In the genomic region with DNA sequence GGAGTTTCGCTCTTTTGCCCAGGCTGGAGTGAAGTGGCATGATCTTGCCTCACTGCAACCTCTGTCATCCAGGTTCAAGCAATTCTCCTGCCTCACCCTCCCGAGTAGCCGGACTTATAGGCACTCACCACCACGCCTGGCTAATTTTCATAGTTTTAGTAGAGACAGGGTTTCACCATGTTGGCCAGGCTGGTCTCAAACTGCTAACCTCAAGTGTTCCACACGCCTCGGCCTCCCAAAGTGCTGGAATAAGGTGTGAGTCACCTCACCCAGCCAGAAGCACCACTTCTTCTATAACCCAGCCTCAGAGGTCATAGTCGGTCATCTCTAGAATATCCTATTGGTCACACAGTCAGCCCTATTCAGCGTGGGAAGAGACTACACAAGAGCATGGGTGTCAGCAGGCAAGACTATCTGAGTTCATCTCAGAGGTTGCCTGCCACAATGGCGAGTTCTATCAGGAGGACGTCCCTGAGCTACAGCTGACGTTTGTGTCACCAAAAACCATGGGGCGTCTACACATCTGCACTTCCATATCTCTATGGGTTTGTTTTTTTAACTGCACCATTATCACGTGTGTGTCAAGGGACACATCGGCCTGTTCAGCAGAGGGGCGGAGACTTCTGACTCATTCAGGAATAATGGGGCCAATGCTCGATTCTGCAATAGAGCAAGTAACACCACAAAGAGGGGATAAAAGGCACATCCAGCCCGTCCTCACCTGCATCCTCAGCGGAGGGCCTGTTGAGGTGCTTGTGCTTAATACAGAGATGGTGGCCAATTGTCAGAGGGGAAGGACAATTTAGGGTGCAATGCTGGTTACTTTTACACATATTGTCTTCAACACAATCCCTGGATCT, we compare ENCODE assay signal across 8 cellular contexts.
DNase-seq lines count a peak whose midpoint lies in the region; FAIRE-seq and TF ChIP-seq lines count a peak whose summit lies in the region.

No MANE protein-coding gene starts in this region.

- H2AFZ ChIP-seq in endothelial cell of umbilical vein (ENCODE audit: low read depth, low read length): peak overlapping the region; percentile 16
- H2AFZ ChIP-seq in osteoblast (ENCODE audit: low read length): peak overlapping the region; percentile 5

- no peaks in the 10 kb centered on the region for H3K9me3 ChIP-seq in endothelial cell of umbilical vein (replicated peaks; ENCODE audit: control insufficient read depth, insufficient read depth, low read length)
- no peaks in the 10 kb centered on the region for H3K9me3 ChIP-seq in osteoblast (ENCODE audit: low read depth, low read length)

- no peaks in the 10 kb centered on the region for H3K9me1 ChIP-seq in endothelial cell of umbilical vein (replicated peaks; ENCODE audit: control insufficient read depth, extremely low read depth, insufficient read depth, low read length)

- H3K27ac ChIP-seq in endothelial cell of umbilical vein (ENCODE audit: insufficient read depth, low read depth, low read length): peak overlapping the region; percentile 8
- peak overlapping the region; percentile 61 for H3K27ac ChIP-seq in osteoblast (ENCODE audit: low read depth, low read length)

- DNase-seq in Caki2 (ENCODE audit: low read depth) (peak; percentile 97), NOMO-1 treated with DMSO at 0.1 percent for 48 hours (lab: John Stamatoyannopoulos, UW; ENCODE audit: unreplicated experiment) (peak; percentile 83), endothelial cell of umbilical vein (ENCODE audit: low read depth, low spot score) (peak; percentile 37), osteoblast (ENCODE audit: insufficient read length, low spot score, missing footprints) (peak; percentile 93), GM12892 (ENCODE audit: insufficient read length) (no peak), NCI-H1694 treated with DMSO at 0.1 percent for 48 hours (lab: John Stamatoyannopoulos, UW) (no peak), 8988T (no peak), H7 (no peak)

- H3K27me3 ChIP-seq in endothelial cell of umbilical vein (ENCODE audit: control insufficient read depth in 2 of 2, insufficient read depth in 2 of 2, low read length in 2 of 2): no peaks in the 10 kb centered on the region
- no peaks in the 10 kb centered on the region for H3K27me3 ChIP-seq in osteoblast (ENCODE audit: insufficient read depth, low read length)
- no peaks in the 10 kb centered on the region for H3K27me3 ChIP-seq in H7 (ENCODE audit: control insufficient read depth, insufficient read depth, low read length)

- in situ Hi-C loops in Caki2 (cut with HindIII; ENCODE audit: low pct_unique_long_range_greater_than_20kb, low sequenced_read_pairs): no loop called here

- H3K4me2 ChIP-seq in endothelial cell of umbilical vein (ENCODE audit: insufficient read depth, low read length): no peak overlapping the region
- peak overlapping the region; percentile 15 for H3K4me2 ChIP-seq in osteoblast (ENCODE audit: insufficient read depth, low read length)

- FAIRE-seq in endothelial cell of umbilical vein (lab: Jason Lieb, UNC): peak; percentile 89
- no peak for FAIRE-seq in GM12892 (lab: Jason Lieb, UNC)

- intact Hi-C loops in endothelial cell of umbilical vein (cut with micrococcal nuclease): loop anchor here (1.0 kb wide), 1 partner anchor 52 kb away; no protein-coding TSS in a partner anchor

- H3K36me3 ChIP-seq in endothelial cell of umbilical vein (ENCODE audit: control insufficient read depth in 2 of 2, extremely low read depth in 1 of 2, insufficient read depth in 2 of 2, low read length in 2 of 2) (no peaks in the 10 kb centered on the region), osteoblast (ENCODE audit: insufficient read depth, low read length) (no peaks in the 10 kb centered on the region), H7 (replicated peaks; ENCODE audit: control insufficient read depth, insufficient read depth, low read length) (no peaks in the 10 kb centered on the region)

- H4K20me1 ChIP-seq in endothelial cell of umbilical vein (replicated peaks; ENCODE audit: control insufficient read depth, extremely low read depth, insufficient read depth, low read length) (no peaks in the 10 kb centered on the region), osteoblast (ENCODE audit: insufficient read depth, low read length) (no peaks in the 10 kb centered on the region)

- H3K9ac ChIP-seq in endothelial cell of umbilical vein (replicated peaks; ENCODE audit: extremely low read depth, insufficient read depth, low read length): no peak overlapping the region

- TF ChIP-seq CTCF in endothelial cell of umbilical vein (IDR thresholded peaks at IDR 0.05; ENCODE audit: extremely low read depth in 1 of 2, insufficient read depth in 1 of 2, low read depth in 1 of 2, low read length in 2 of 2): no peak
- no peak for TF ChIP-seq CTCF in osteoblast (IDR thresholded peaks at IDR 0.05; ENCODE audit: extremely low read depth, low read depth, low read length)

- CTCF ChIA-PET in endothelial cell of umbilical vein (lab: Charles Lee): no interaction called here

- no peaks in the 10 kb centered on the region for H3K79me2 ChIP-seq in endothelial cell of umbilical vein (ENCODE audit: control insufficient read depth, insufficient read depth, low read length)
- H3K79me2 ChIP-seq in osteoblast (ENCODE audit: insufficient read depth, low read length): no peaks in the 10 kb centered on the region

- dilution Hi-C loops in endothelial cell of umbilical vein (cut with MboI; ENCODE audit: extremely low pct_ligation_motif_present, low sequenced_read_pairs): no loop called here

- POLR2A ChIA-PET in endothelial cell of umbilical vein (lab: Charles Lee): no interaction called here

- no TSS peak for BruUV-seq in endothelial cell of umbilical vein (replicated peaks; lab: Mats Ljungman, UMichigan)

- H3K4me1 ChIP-seq in endothelial cell of umbilical vein (ENCODE audit: control insufficient read depth, extremely low read depth, insufficient read depth, low read length) (peaks cover 43% of the 10 kb centered on the region), osteoblast (ENCODE audit: insufficient read depth, low read length) (peaks cover 28% of the 10 kb centered on the region)

- TF ChIP-seq POLR2A in endothelial cell of umbilical vein (IDR thresholded peaks at IDR 0.05; ENCODE audit: low read depth, low read length) (no peak), GM12892 (IDR thresholded peaks at IDR 0.05; ENCODE audit: low read depth, low read length) (no peak)

- H3K4me3 ChIP-seq in endothelial cell of umbilical vein (replicated peaks in 1 of 3; ENCODE audit: insufficient read depth in 1 of 3, low read depth in 1 of 3, low read length in 3 of 3) (no peak overlapping the region), osteoblast (ENCODE audit: insufficient read depth, low read length) (no peak overlapping the region), H7 (ENCODE audit: insufficient read depth, low read depth, low read length) (no peak overlapping the region)

TF ChIP-seq in endothelial cell of umbilical vein, 7 proteins besides CTCF, POLR2A, EP300 and RAD21:
- TF ChIP-seq FOS (IDR thresholded peaks at IDR 0.05; ENCODE audit: borderline replicate concordance, insufficient read depth, low read length) (peak; percentile 24), EZH2 (IDR thresholded peaks at IDR 0.05; ENCODE audit: borderline replicate concordance, low read depth, low read length, severe bottlenecking) (no peak)

Comparison
In these comparisons a context has a peak if more than half of its experiments do, and no peak if none do; other contexts are left out.
1. DNase-seq: peak in Caki2 (single experiment), NOMO-1 treated with DMSO at 0.1 percent for 48 hours (single experiment), endothelial cell of umbilical vein (single experiment) and osteoblast (single experiment); none in GM12892 (single experiment), NCI-H1694 treated with DMSO at 0.1 percent for 48 hours (single experiment), 8988T (single experiment) and H7 (single experiment).